ENCODE assay signal across 8 cellular contexts in genomic region chr16:4313563-4314531, GRCh38. TPM values are rescaled to one million over a fixed set of nuclear protein-coding genes. Genes with fewer than 3 reads are reported as not detected.
DNase-seq lines count a peak whose midpoint lies in the region; ATAC-seq, FAIRE-seq and TF ChIP-seq lines count a peak whose summit lies in the region.

No MANE protein-coding gene starts in this region.

- TF ChIP-seq POLR2A in heart left ventricle (IDR thresholded peaks at IDR 0.05) = no peak
- no peak for TF ChIP-seq POLR2A in H54 (IDR thresholded peaks at IDR 0.05; ENCODE audit: low read depth, low read length)

- intact Hi-C loops in heart left ventricle (cut with DNase I) = loop anchor here in 1 of 10 donors (2.0 kb wide), 1 partner anchor 13 kb away; no protein-coding TSS in a partner anchor
- intact Hi-C loops in Right ventricle myocardium inferior (cut with DNase I) = no loop called here

- H3K27me3 Mint-ChIP-seq in naive thymus-derived CD8-positive, alpha-beta T cell = peaks cover 9 to 22% (median 11%) of the 10 kb centered on the region in 5 donors

- POLR2A ChIA-PET in naive thymus-derived CD8-positive, alpha-beta T cell (lab: Charles Lee) = no interaction called here

- peak in 1 of 4 donors; percentile 2 for ATAC-seq in heart left ventricle
- ATAC-seq in Right ventricle myocardium inferior = no peak
- peak in 1 of 2 donors; percentile 22 for ATAC-seq in naive thymus-derived CD8-positive, alpha-beta T cell
- no peak for ATAC-seq in HG02763 (IDR thresholded peaks at IDR 0.05; ENCODE audit: unreplicated experiment)
- no peak for ATAC-seq in HG02610 (IDR thresholded peaks at IDR 0.05; ENCODE audit: unreplicated experiment)

- peaks cover 0 to 2% (median 0%) of the 10 kb centered on the region in 3 donors for H3K36me3 Mint-ChIP-seq in naive thymus-derived CD8-positive, alpha-beta T cell

- peaks cover 0 to 32% (median 0%) of the 10 kb centered on the region in 9 donors for H3K27me3 ChIP-seq in heart left ventricle

- H3K4me3 Mint-ChIP-seq in naive thymus-derived CD8-positive, alpha-beta T cell = peak overlapping the region in 9 of 10 donors; percentile 31 to 94 (median 92)

- peak overlapping the region in 1 of 12 donors; percentile 9 for H3K4me3 ChIP-seq in heart left ventricle
- no peak overlapping the region for H3K4me3 ChIP-seq in choroid plexus epithelial cell (ENCODE audit: low read depth, low read length)

- 17 to 23% (median 19%) methylated on average over 31 to 43 of the region's 43 CpGs for WGBS in heart left ventricle, 4 donors

- TF ChIP-seq CTCF in heart left ventricle (IDR thresholded peaks at IDR 0.05) = peak; percentile 39 to 79 (median 58)
- TF ChIP-seq CTCF in choroid plexus epithelial cell (conservative IDR thresholded peaks at IDR 0.05; ENCODE audit: low read depth, low read length) = peak; percentile 55

- no peaks in the 10 kb centered on the region for H3K9me3 ChIP-seq in heart left ventricle

- peak overlapping the region in 3 of 10 donors; percentile 18 to 93 (median 22) for H3K27ac Mint-ChIP-seq in naive thymus-derived CD8-positive, alpha-beta T cell

- H3K4me1 ChIP-seq in heart left ventricle = peaks cover 3 to 53% (median 35%) of the 10 kb centered on the region in 12 donors

- no peak for FAIRE-seq in H54 (lab: Jason Lieb, UNC)

- H3K27ac ChIP-seq in heart left ventricle = peak overlapping the region in 1 of 12 donors; percentile 96

- no peaks in the 10 kb centered on the region for H3K9me3 Mint-ChIP-seq in naive thymus-derived CD8-positive, alpha-beta T cell

- DNase-seq in heart left ventricle (no peak), Right ventricle myocardium inferior (ENCODE audit: missing footprints) (no peak), NCI-H146 treated with DMSO at 0.1 percent for 48 hours (lab: John Stamatoyannopoulos, UW; ENCODE audit: unreplicated experiment) (peak; percentile 36), choroid plexus epithelial cell (ENCODE audit: low read depth) (no peak), H54 (ENCODE audit: insufficient read length, low spot score) (no peak)
- no peak for DNase-seq in naive thymus-derived CD8-positive, alpha-beta T cell

- H3K36me3 ChIP-seq in heart left ventricle = no peaks in the 10 kb centered on the region

- H3K4me1 Mint-ChIP-seq in naive thymus-derived CD8-positive, alpha-beta T cell = peaks cover 12 to 17% (median 14%) of the 10 kb centered on the region in 4 donors

RNA-seq across cellular contexts. Expression of gene GLIS2, which starts 2.0 kb away (rescaled TPM):
- total RNA-seq in heart left ventricle (10 to 100 TPM in 7 of 9 donors, 1 to 10 TPM in 2; 7.6 to 23.4 (median 12.7) TPM), Right ventricle myocardium inferior (16.0 TPM)
- 10 to 100 TPM in 1 of 2 donors, 1 to 10 TPM in 1; 7.7 to 14.2 TPM for polyA plus RNA-seq in heart left ventricle
- under 1 TPM in 1 of 2 experiments, not detected in 1; 0.10 TPM for total RNA-seq in naive thymus-derived CD8-positive, alpha-beta T cell
- polyA plus RNA-seq in naive thymus-derived CD8-positive, alpha-beta T cell = not detected

RNA-seq across cellular contexts. Expression of gene PAM16, which starts 37.3 kb away (rescaled TPM):
- 10 to 100 TPM; 32.7 to 96.9 (median 60.9) TPM for total RNA-seq in heart left ventricle
- polyA plus RNA-seq in heart left ventricle = 100 to 1,000 TPM; 109 to 210 TPM
- 73.4 TPM for total RNA-seq in Right ventricle myocardium inferior
- 10 to 100 TPM; 40.9 to 46.1 TPM for total RNA-seq in naive thymus-derived CD8-positive, alpha-beta T cell
- 10 to 100 TPM; 33.6 to 44.4 (median 39.3) TPM for polyA plus RNA-seq in naive thymus-derived CD8-positive, alpha-beta T cell

RNA-seq across cellular contexts. Expression of gene TFAP4, which starts 41.0 kb away (rescaled TPM):
- total RNA-seq in heart left ventricle (1 to 10 TPM; 1.7 to 5.5 (median 3.3) TPM), Right ventricle myocardium inferior (4.4 TPM)
- 1 to 10 TPM; 2.5 to 3.1 TPM for polyA plus RNA-seq in heart left ventricle
- total RNA-seq in naive thymus-derived CD8-positive, alpha-beta T cell = 10 to 100 TPM; 32.6 to 39.8 TPM
- polyA plus RNA-seq in naive thymus-derived CD8-positive, alpha-beta T cell = 1 to 10 TPM in 2 of 3 donors, under 1 TPM in 1; 0.84 to 3.0 (median 1.3) TPM

RNA-seq across cellular contexts. Expression of gene VASN, which starts 57.8 kb away (rescaled TPM):
- 10 to 100 TPM in 3 of 9 donors, 1 to 10 TPM in 6; 3.8 to 20.0 (median 6.2) TPM for total RNA-seq in heart left ventricle
- 10 to 100 TPM in 1 of 2 donors, 1 to 10 TPM in 1; 6.1 to 14.9 TPM for polyA plus RNA-seq in heart left ventricle
- total RNA-seq in Right ventricle myocardium inferior = 6.4 TPM
- under 1 TPM; 0.30 to 0.34 TPM for total RNA-seq in naive thymus-derived CD8-positive, alpha-beta T cell
- under 1 TPM in 1 of 3 donors, not detected in 2; 0.12 TPM for polyA plus RNA-seq in naive thymus-derived CD8-positive, alpha-beta T cell

Comparison
In these comparisons a context has a peak if more than half of its experiments do, and no peak if none do; other contexts are left out.
1. RNA of gene GLIS2, which starts 2.0 kb away (total RNA-seq): 16.0 TPM in Right ventricle myocardium inferior (single experiment) and 7.6 to 23.4 TPM in heart left ventricle; 0.10 TPM in naive thymus-derived CD8-positive, alpha-beta T cell; every median in the first group is over 4 times any median in the second.